Comparison of ENCODE assay signal across 15 cellular contexts in genomic region chr6:4885534-4885933, GRCh38.
"Had no signal": no experiment of that assay in that cellular context is flagged by ENCODE, and none has a peak within 500 bp of the region (broad histone marks: within the 10 kb centered on the region; RNA-seq: fewer than 3 reads in every experiment).

No MANE protein-coding gene starts in this region.

- H3K4me1 Mint-ChIP-seq: activated CD4-positive, alpha-beta memory T cell treated with anti-CD3 and anti-CD28 coated beads, Interleukin-2, amount 10 ng/mL, durations not matched to agents 7 days and 5 days had no signal

- H3K4me3 Mint-ChIP-seq: activated CD4-positive, alpha-beta memory T cell treated with anti-CD3 and anti-CD28 coated beads, Interleukin-2, amount 10 ng/mL, durations not matched to agents 7 days and 5 days; immature natural killer cell; stimulated activated naive CD8-positive, alpha-beta T cell treated with anti-CD3 and anti-CD28 coated beads, Interleukin-15, amount 100 ng/mL, for 72 hours had no signal

- H3K36me3 Mint-ChIP-seq: immature natural killer cell had no signal

- DNase-seq: activated CD4-positive, alpha-beta memory T cell treated with anti-CD3 and anti-CD28 coated beads, Interleukin-2, amount 10 ng/mL, durations not matched to agents 7 days and 5 days; activated naive CD4-positive, alpha-beta T cell; aorta; esophagus squamous epithelium; foreskin keratinocyte; immature natural killer cell; lower lobe of right lung; midbrain; retina; stimulated activated CD4-positive, alpha-beta T cell treated with anti-CD3 and anti-CD28 coated beads, Interleukin-4, amount 100 ng/mL, for 1 hour; stimulated activated CD8-positive, alpha-beta memory T cell treated with anti-CD3 and anti-CD28 coated beads, Interleukin-4, amount 100 ng/mL, for 48 hours; stimulated activated naive CD8-positive, alpha-beta T cell treated with anti-CD3 and anti-CD28 coated beads, Interleukin-15, amount 100 ng/mL, for 72 hours; testis; uterus had no signal

- H3K4me3 ChIP-seq: breast epithelium, esophagus squamous epithelium, lower lobe of right lung, testis, uterus had no signal

- H3K27me3 Mint-ChIP-seq: activated CD4-positive, alpha-beta memory T cell treated with anti-CD3 and anti-CD28 coated beads, Interleukin-2, amount 10 ng/mL, durations not matched to agents 7 days and 5 days; stimulated activated naive CD8-positive, alpha-beta T cell treated with anti-CD3 and anti-CD28 coated beads, Interleukin-15, amount 100 ng/mL, for 72 hours had no signal

- H3K9me3 ChIP-seq: breast epithelium, esophagus squamous epithelium, lower lobe of right lung, testis, uterus had no signal

- ATAC-seq: foreskin keratinocyte; lower lobe of right lung; stimulated activated naive CD8-positive, alpha-beta T cell treated with anti-CD3 and anti-CD28 coated beads, Interleukin-15, amount 100 ng/mL, for 72 hours had no signal

- H3K27ac ChIP-seq: breast epithelium, esophagus squamous epithelium, foreskin keratinocyte, lower lobe of right lung, testis, uterus had no signal

- H3K27me3 ChIP-seq: breast epithelium, esophagus squamous epithelium, foreskin keratinocyte, testis, uterus had no signal

- H3K27ac Mint-ChIP-seq: activated CD4-positive, alpha-beta memory T cell treated with anti-CD3 and anti-CD28 coated beads, Interleukin-2, amount 10 ng/mL, durations not matched to agents 7 days and 5 days; immature natural killer cell had no signal

- H3K4me1 ChIP-seq: breast epithelium, foreskin keratinocyte, lower lobe of right lung, testis, uterus had no signal

- H3K36me3 ChIP-seq: breast epithelium, esophagus squamous epithelium, lower lobe of right lung, uterus had no signal

- H3K9me3 Mint-ChIP-seq: activated CD4-positive, alpha-beta memory T cell treated with anti-CD3 and anti-CD28 coated beads, Interleukin-2, amount 10 ng/mL, durations not matched to agents 7 days and 5 days; immature natural killer cell; stimulated activated naive CD8-positive, alpha-beta T cell treated with anti-CD3 and anti-CD28 coated beads, Interleukin-15, amount 100 ng/mL, for 72 hours had no signal
